8 cellular contexts compared by ENCODE assay signal in the genomic region with DNA sequence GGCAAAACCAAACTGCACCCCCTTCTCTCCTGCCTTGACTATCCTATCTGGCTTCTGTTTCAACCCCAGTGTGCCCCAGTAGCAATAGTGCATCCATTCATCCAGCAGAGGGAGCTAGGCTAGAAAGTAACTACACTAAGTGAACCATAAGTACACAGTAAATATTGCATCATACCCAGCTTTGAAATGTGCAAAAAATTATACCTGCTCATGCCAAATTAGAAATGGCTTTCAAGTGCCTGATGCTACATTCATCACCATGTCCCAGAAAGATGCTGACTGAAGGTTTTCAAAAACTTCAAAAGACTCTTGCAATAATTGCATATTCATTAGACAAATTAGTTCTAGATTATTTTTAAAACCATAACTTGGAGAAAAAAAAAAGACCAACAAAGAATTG.
DNase-seq lines count a peak whose midpoint lies in the region; ATAC-seq and TF ChIP-seq lines count a peak whose summit lies in the region.

No MANE protein-coding gene starts in this region.

- no peaks in the 10 kb centered on the region for H3K4me1 ChIP-seq in RWPE2 (ENCODE audit: insufficient read depth, poor library complexity, severe bottlenecking)

- no peaks in the 10 kb centered on the region for H3K9me3 ChIP-seq in MG63
- no peaks in the 10 kb centered on the region for H3K9me3 ChIP-seq in RWPE2 (ENCODE audit: severe bottlenecking)

- H3K27me3 ChIP-seq in MG63 = no peaks in the 10 kb centered on the region
- H3K27me3 ChIP-seq in RWPE2 (ENCODE audit: insufficient read depth, poor library complexity, severe bottlenecking) = no peaks in the 10 kb centered on the region

- POLR2A ChIA-PET in AG04449 (lab: Yijun Ruan, JAX) = no interaction called here

- CTCF ChIA-PET in AG04449 (lab: Yijun Ruan, JAX) = interaction anchor here (0.6 to 3.7 kb wide), 24 partner anchors 9 to 1489 kb away, joined by 3 to 22 read pairs (median 4); no protein-coding TSS in a partner anchor

- DNase-seq in AG04449 (ENCODE audit: low read depth, low spot score) (no peak), MG63 (peak; percentile 52), RWPE2 (ENCODE audit: low spot score) (no peak), dermis blood vessel endothelial cell (peak; percentile 84), lung microvascular endothelial cell (ENCODE audit: low read depth in 2 of 2) (peak; percentile 75 to 81), ureter (ENCODE audit: low spot score) (peak; percentile 54)

- ATAC-seq in HG02588 (IDR thresholded peaks at IDR 0.05; ENCODE audit: unreplicated experiment) = peak; percentile 95
- ATAC-seq in RWPE2 (ENCODE audit: low read depth) = peak; percentile 98

- no peak overlapping the region for H3K4me3 ChIP-seq in AG04449 (ENCODE audit: low read depth, low read length)
- H3K4me3 ChIP-seq in GM12875 (ENCODE audit: low read depth, low read length) = no peak overlapping the region
- no peak overlapping the region for H3K4me3 ChIP-seq in MG63
- no peak overlapping the region for H3K4me3 ChIP-seq in RWPE2 (ENCODE audit: severe bottlenecking)

- peak; percentile 75 for TF ChIP-seq CTCF in AG04449 (IDR thresholded peaks at IDR 0.05; ENCODE audit: insufficient read depth, low read length, missing control alignments)
- TF ChIP-seq CTCF in GM12875 (IDR thresholded peaks at IDR 0.05; ENCODE audit: borderline replicate concordance, insufficient read depth, low read depth, low read length) = peak; percentile 78
- peak; percentile 93 for TF ChIP-seq CTCF in RWPE2 (IDR thresholded peaks at IDR 0.05; ENCODE audit: poor library complexity, severe bottlenecking)

- H3K36me3 ChIP-seq in MG63 (no peaks in the 10 kb centered on the region), RWPE2 (ENCODE audit: low read depth) (no peaks in the 10 kb centered on the region)

- H3K27ac ChIP-seq in RWPE2 (ENCODE audit: poor library complexity, severe bottlenecking) = no peak overlapping the region

Comparison
In these comparisons a context has a peak if more than half of its experiments do, and no peak if none do; other contexts are left out.
1. DNase-seq: peak in MG63 (single experiment), dermis blood vessel endothelial cell (single experiment), lung microvascular endothelial cell (2 of 2) and ureter (single experiment); none in AG04449 (single experiment) and RWPE2 (single experiment).
2. Peak in every context shown above with its lines, with median percentiles within 50 percentile points of each other: CTCF ChIP-seq.